In genomic region chr11:9701799-9702198, GRCh38 we compare ENCODE assay signal across 1 cellular context.
TF ChIP-seq lines count a peak whose summit lies in the region.

No MANE protein-coding gene starts in this region.

TF ChIP-seq in endothelial cell of umbilical vein, 7 proteins besides CTCF, POLR2A, EP300 and RAD21:
- TF ChIP-seq, protein P1, sequence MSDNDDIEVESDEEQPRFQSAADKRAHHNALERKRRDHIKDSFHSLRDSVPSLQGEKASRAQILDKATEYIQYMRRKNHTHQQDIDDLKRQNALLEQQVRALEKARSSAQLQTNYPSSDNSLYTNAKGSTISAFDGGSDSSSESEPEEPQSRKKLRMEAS (IDR thresholded peaks at IDR 0.05; ENCODE audit: insufficient read depth, insufficient read length), result no peak
- TF ChIP-seq POLR2AphosphoS5 (IDR thresholded peaks at IDR 0.05; ENCODE audit: insufficient read depth, low read depth, low read length) (no peak), JUN (IDR thresholded peaks at IDR 0.05; ENCODE audit: borderline replicate concordance, insufficient read depth, insufficient read length, low read depth) (no peak), GATA2 (IDR thresholded peaks at IDR 0.05; ENCODE audit: insufficient read depth, insufficient read length, low read depth, low read length) (no peak), MYC (IDR thresholded peaks at IDR 0.05; ENCODE audit: low read depth, low read length) (no peak)
